Comparison of ENCODE assay signal across 11 cellular contexts in the genomic region with DNA sequence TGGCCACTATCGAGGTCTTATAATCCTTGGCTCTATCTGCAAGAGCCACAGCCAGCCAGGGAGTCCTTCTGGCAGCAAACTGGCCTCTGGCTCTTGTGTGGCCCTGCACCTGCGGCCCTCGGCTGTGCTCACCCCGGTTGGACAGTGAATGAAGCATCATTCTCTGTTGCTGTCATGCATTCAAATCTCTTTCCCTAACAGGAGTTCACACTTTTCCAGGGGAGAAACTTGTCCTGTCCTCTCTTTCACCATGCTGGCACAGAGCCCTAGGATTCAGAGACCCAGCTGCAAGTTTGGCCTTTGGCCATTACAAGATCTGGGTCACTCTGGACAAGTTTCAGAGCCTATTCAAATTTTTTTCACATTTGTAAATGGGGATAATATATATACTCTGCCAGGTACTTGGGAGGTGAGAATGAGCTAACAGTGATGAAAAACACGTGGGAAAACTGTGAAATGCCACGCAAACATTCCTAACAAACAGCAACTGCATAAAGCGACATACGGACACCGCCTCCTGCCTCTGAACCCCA. TPM values are rescaled to one million over a fixed set of nuclear protein-coding genes. Genes with fewer than 3 reads are reported as not detected.
DNase-seq lines count a peak whose midpoint lies in the region; ATAC-seq and TF ChIP-seq lines count a peak whose summit lies in the region.
"Had no signal": no experiment of that assay in that cellular context is flagged by ENCODE, and none has a peak within 500 bp of the region (broad histone marks: within the 10 kb centered on the region; RNA-seq: fewer than 3 reads in every experiment).

No MANE protein-coding gene starts in this region.

- no TSS peak for BruUV-seq in Caco-2 (replicated peaks; lab: Mats Ljungman, UMichigan)

- H3K27ac Mint-ChIP-seq in Caco-2 (ENCODE audit: unreplicated experiment), result peak overlapping the region; percentile 50
- H3K27ac Mint-ChIP-seq in CD4-positive, alpha-beta T cell, result no peak overlapping the region
- peak overlapping the region in 1 of 2 donors; percentile 33 for H3K27ac Mint-ChIP-seq in natural killer cell treated with Interleukin-12 subunit alpha and Interleukin-12 subunit beta and Interleukin-15 and Interleukin-18, amount 100 ng/mL, for 72 hours
- H3K27ac Mint-ChIP-seq: stimulated activated effector memory CD8-positive, alpha-beta T cell treated with anti-CD3 and anti-CD28 coated beads, Interleukin-12 subunit alpha, Interleukin-12 subunit beta, amount 100 ng/mL, for 72 hours had no signal

- no peaks in the 10 kb centered on the region for H3K27me3 ChIP-seq in Caco-2 (replicated peaks; ENCODE audit: control insufficient read depth, insufficient read depth, low read length)
- H3K27me3 ChIP-seq in body of pancreas, result no peaks in the 10 kb centered on the region
- no peaks in the 10 kb centered on the region for H3K27me3 ChIP-seq in heart right ventricle
- no peaks in the 10 kb centered on the region for H3K27me3 ChIP-seq in gastrocnemius medialis
- H3K27me3 ChIP-seq in CD4-positive, alpha-beta T cell (ENCODE audit: control insufficient read depth, insufficient read depth, low read length), result no peaks in the 10 kb centered on the region

- ATAC-seq in body of pancreas (peak; percentile 30), heart right ventricle (peak in 4 of 8 donors; percentile 4 to 24 (median 6)), gastrocnemius medialis (no peak)
- no peak for ATAC-seq in CD4-positive, alpha-beta T cell (ENCODE audit: poor library complexity)
- ATAC-seq in natural killer cell treated with Interleukin-12 subunit alpha and Interleukin-12 subunit beta and Interleukin-15 and Interleukin-18, amount 100 ng/mL, for 72 hours, result no peak
- ATAC-seq: stimulated activated effector memory CD8-positive, alpha-beta T cell treated with anti-CD3 and anti-CD28 coated beads, Interleukin-12 subunit alpha, Interleukin-12 subunit beta, amount 100 ng/mL, for 72 hours had no signal

- TF ChIP-seq CTCF in Caco-2 (IDR thresholded peaks at IDR 0.05; ENCODE audit: insufficient read depth in 1 of 2, low read depth in 1 of 2, low read length in 1 of 2, severe bottlenecking in 1 of 2, unreplicated experiment in 1 of 2), result no peak
- TF ChIP-seq CTCF in body of pancreas (IDR thresholded peaks at IDR 0.05), result no peak
- TF ChIP-seq CTCF in heart right ventricle (IDR thresholded peaks at IDR 0.05), result no peak
- TF ChIP-seq CTCF in gastrocnemius medialis (IDR thresholded peaks at IDR 0.05 in 4 of 5, conservative IDR thresholded peaks at IDR 0.05 in 1 of 5), result no peak
- TF ChIP-seq CTCF in GM10248 (IDR thresholded peaks at IDR 0.05; ENCODE audit: control extremely low read depth, extremely low read depth, low read depth, missing control alignments), result no peak
- TF ChIP-seq CTCF in CD4-positive, alpha-beta T cell (IDR thresholded peaks at IDR 0.05), result no peak

- TF ChIP-seq POLR2A in body of pancreas (IDR thresholded peaks at IDR 0.05), result no peak
- no peak for TF ChIP-seq POLR2A in gastrocnemius medialis (IDR thresholded peaks at IDR 0.05)

- in situ Hi-C loops in gastrocnemius medialis (cut with MboI; ENCODE audit: low sequenced_read_pairs in 4 of 4), result loop anchor here in 2 of 4 donors (10.0 to 25.0 kb wide), 2 partner anchors 124 to 126 kb away; a partner anchor contains a TSS

- POLR2A ChIA-PET in Caco-2 (lab: Charles Lee) (no interaction called here), GM10248 (lab: Yijun Ruan, JAX) (no interaction called here)
- POLR2A ChIA-PET in CD4-positive, alpha-beta T cell (lab: Charles Lee), result no interaction called here

- no peaks in the 10 kb centered on the region for H3K4me1 Mint-ChIP-seq in Caco-2 (ENCODE audit: low read depth, unreplicated experiment)
- no peaks in the 10 kb centered on the region for H3K4me1 Mint-ChIP-seq in CD4-positive, alpha-beta T cell (ENCODE audit: low read depth)
- H3K4me1 Mint-ChIP-seq in natural killer cell treated with Interleukin-12 subunit alpha and Interleukin-12 subunit beta and Interleukin-15 and Interleukin-18, amount 100 ng/mL, for 72 hours (ENCODE audit: low read depth in 2 of 2), result peaks cover 0 to 12% of the 10 kb centered on the region in 2 donors

- DNase-seq in Caco-2 (no peak), body of pancreas (peak; percentile 52 to 86 (median 78)), heart right ventricle (no peak), gastrocnemius medialis (no peak), GM10248 (ENCODE audit: extremely low spot score) (no peak), cerebellum (ENCODE audit: low spot score) (no peak)
- no peak for DNase-seq in CD4-positive, alpha-beta T cell
- DNase-seq in natural killer cell treated with Interleukin-12 subunit alpha and Interleukin-12 subunit beta and Interleukin-15 and Interleukin-18, amount 100 ng/mL, for 72 hours (ENCODE audit: low spot score), result no peak
- DNase-seq: activated CD4-positive, alpha-beta T cell treated with anti-CD3 and anti-CD28 coated beads, Interleukin-2, amount 50 U/mL, for 1 hour; NCI-H2081 treated with DMSO at 0.1 percent for 48 hours had no signal

- peaks cover 2% of the 10 kb centered on the region for H3K36me3 ChIP-seq in Caco-2 (ENCODE audit: control insufficient read depth, insufficient read depth, low read length)
- peaks cover 0 to 3% of the 10 kb centered on the region in 2 donors for H3K36me3 ChIP-seq in body of pancreas (replicated peaks in 1 of 2; ENCODE audit: insufficient read depth in 1 of 2, low read depth in 2 of 2)
- H3K36me3 ChIP-seq in heart right ventricle, result peaks cover 0 to 76% (median 7%) of the 10 kb centered on the region in 9 donors
- peaks cover 0 to 11% of the 10 kb centered on the region in 2 donors for H3K36me3 ChIP-seq in gastrocnemius medialis

- no peaks in the 10 kb centered on the region for H3K27me3 Mint-ChIP-seq in Caco-2 (ENCODE audit: insufficient read depth, unreplicated experiment)
- no peaks in the 10 kb centered on the region for H3K27me3 Mint-ChIP-seq in CD4-positive, alpha-beta T cell
- no peaks in the 10 kb centered on the region for H3K27me3 Mint-ChIP-seq in natural killer cell treated with Interleukin-12 subunit alpha and Interleukin-12 subunit beta and Interleukin-15 and Interleukin-18, amount 100 ng/mL, for 72 hours

- H3K9me3 ChIP-seq in Caco-2 (no peaks in the 10 kb centered on the region), body of pancreas (no peaks in the 10 kb centered on the region), heart right ventricle (no peaks in the 10 kb centered on the region), gastrocnemius medialis (no peaks in the 10 kb centered on the region)
- no peaks in the 10 kb centered on the region for H3K9me3 ChIP-seq in CD4-positive, alpha-beta T cell (ENCODE audit: control insufficient read depth, low read length)

- H3K4me1 ChIP-seq in Caco-2 (peaks cover 4% of the 10 kb centered on the region; the same call in 1 of the 2 replicates), body of pancreas (peaks cover 20% of the 10 kb centered on the region), heart right ventricle (peaks cover 5 to 83% (median 39%) of the 10 kb centered on the region in 9 donors), gastrocnemius medialis (peaks cover 52 to 64% of the 10 kb centered on the region in 2 donors)

- H3K9me3 Mint-ChIP-seq in Caco-2 (ENCODE audit: unreplicated experiment), result no peaks in the 10 kb centered on the region
- H3K9me3 Mint-ChIP-seq in CD4-positive, alpha-beta T cell, result no peaks in the 10 kb centered on the region
- H3K9me3 Mint-ChIP-seq in natural killer cell treated with Interleukin-12 subunit alpha and Interleukin-12 subunit beta and Interleukin-15 and Interleukin-18, amount 100 ng/mL, for 72 hours, result no peaks in the 10 kb centered on the region
- H3K9me3 Mint-ChIP-seq: stimulated activated effector memory CD8-positive, alpha-beta T cell treated with anti-CD3 and anti-CD28 coated beads, Interleukin-12 subunit alpha, Interleukin-12 subunit beta, amount 100 ng/mL, for 72 hours had no signal

- CTCF ChIA-PET in Caco-2 (lab: Charles Lee), result no interaction called here
- CTCF ChIA-PET in GM10248 (lab: Yijun Ruan, JAX), result interaction anchor here (3.4 kb wide), 1 partner anchor 9 kb away, joined by 9 read pairs; no protein-coding TSS in a partner anchor
- CTCF ChIA-PET in CD4-positive, alpha-beta T cell (lab: Charles Lee), result no interaction called here

- H3K4me3 ChIP-seq in Caco-2 (ENCODE audit: low read depth, low read length) (no peak overlapping the region), body of pancreas (no peak overlapping the region), heart right ventricle (no peak overlapping the region), gastrocnemius medialis (no peak overlapping the region)

- intact Hi-C loops in Caco-2 (cut with micrococcal nuclease; ENCODE audit: unreplicated experiment), result no loop called here
- intact Hi-C loops in body of pancreas (cut with DNase I), result no loop called here
- intact Hi-C loops in heart right ventricle (cut with DNase I), result loop anchor here in 5 of 10 donors (10.0 kb wide), 1 partner anchor 124 kb away; a partner anchor contains a TSS
- intact Hi-C loops in gastrocnemius medialis (cut with DNase I; ENCODE audit: low total_unique reads), result loop anchor here (5.0 kb wide), 1 partner anchor 126 kb away; a partner anchor contains a TSS
- intact Hi-C loops in CD4-positive, alpha-beta T cell (cut with DNase I, micrococcal nuclease), result no loop called here

- H3K27ac ChIP-seq in body of pancreas (peak overlapping the region; percentile 47 to 74 (median 60)), heart right ventricle (peak overlapping the region in 8 of 10 donors; percentile 7 to 53 (median 39)), gastrocnemius medialis (peak overlapping the region; percentile 20 to 61 (median 46))
- H3K27ac ChIP-seq in CD4-positive, alpha-beta T cell (ENCODE audit: low read depth, low read length), result no peak overlapping the region

- peaks cover 23% of the 10 kb centered on the region for H3K36me3 Mint-ChIP-seq in Caco-2 (ENCODE audit: insufficient read depth, unreplicated experiment)
- H3K36me3 Mint-ChIP-seq in CD4-positive, alpha-beta T cell (ENCODE audit: low read depth), result peaks cover 75% of the 10 kb centered on the region
- H3K36me3 Mint-ChIP-seq in natural killer cell treated with Interleukin-12 subunit alpha and Interleukin-12 subunit beta and Interleukin-15 and Interleukin-18, amount 100 ng/mL, for 72 hours, result no peaks in the 10 kb centered on the region

- no peak overlapping the region for H3K4me3 Mint-ChIP-seq in Caco-2 (ENCODE audit: unreplicated experiment)
- H3K4me3 Mint-ChIP-seq in CD4-positive, alpha-beta T cell, result no peak overlapping the region
- no peak overlapping the region for H3K4me3 Mint-ChIP-seq in natural killer cell treated with Interleukin-12 subunit alpha and Interleukin-12 subunit beta and Interleukin-15 and Interleukin-18, amount 100 ng/mL, for 72 hours
- H3K4me3 Mint-ChIP-seq: stimulated activated effector memory CD8-positive, alpha-beta T cell treated with anti-CD3 and anti-CD28 coated beads, Interleukin-12 subunit alpha, Interleukin-12 subunit beta, amount 100 ng/mL, for 72 hours had no signal

- 38 to 41% methylated on average over 9 of the region's 9 CpGs for WGBS in body of pancreas, 2 donors
- WGBS in heart right ventricle, 2 donors, result 56 to 65% methylated on average over 9 of the region's 9 CpGs

RNA-seq across cellular contexts. Expression of a gene that starts 34.2 kb away (rescaled TPM):
- total RNA-seq in Caco-2 (2022), result 52.4 and 53.3 TPM in 2 replicates
- 10 to 100 TPM; 28.7 to 31.4 TPM for total RNA-seq in body of pancreas
- 10 to 100 TPM; 36.2 to 51.6 (median 46.1) TPM for total RNA-seq in heart right ventricle
- polyA plus RNA-seq in heart right ventricle, result 10 to 100 TPM; 20.8 to 29.7 TPM
- 10 to 100 TPM; 25.4 to 40.7 (median 31.2) TPM for total RNA-seq in gastrocnemius medialis
- 23.8 TPM for total RNA-seq in cerebellum
- total RNA-seq in CD4-positive, alpha-beta T cell, result 10 to 100 TPM; 49.3 to 50.1 TPM
- 10 to 100 TPM; 59.4 to 59.8 TPM for total RNA-seq in natural killer cell treated with Interleukin-12 subunit alpha and Interleukin-12 subunit beta and Interleukin-15 and Interleukin-18, amount 100 ng/mL, for 72 hours

RNA-seq across cellular contexts. Expression of a gene that starts 36.8 kb away (rescaled TPM):
- 6.8 and 9.0 TPM in 2 replicates for total RNA-seq in Caco-2 (2022)
- total RNA-seq in body of pancreas, result 10 to 100 TPM; 16.9 to 35.6 TPM
- 10 to 100 TPM in 4 of 10 donors, 1 to 10 TPM in 6; 2.9 to 21.2 (median 5.3) TPM for total RNA-seq in heart right ventricle
- polyA plus RNA-seq in heart right ventricle, result 10 to 100 TPM in 1 of 2 donors, 1 to 10 TPM in 1; 6.5 to 21.4 TPM
- total RNA-seq in gastrocnemius medialis, result 100 to 1,000 TPM in 1 of 4 donors, 10 to 100 TPM in 3; 19.3 to 448 (median 33.4) TPM
- 5.2 TPM for total RNA-seq in cerebellum
- total RNA-seq in CD4-positive, alpha-beta T cell, result 10 to 100 TPM; 25.6 to 27.3 TPM
- 10 to 100 TPM; 19.7 to 43.0 TPM for total RNA-seq in natural killer cell treated with Interleukin-12 subunit alpha and Interleukin-12 subunit beta and Interleukin-15 and Interleukin-18, amount 100 ng/mL, for 72 hours

RNA-seq across cellular contexts. Expression of a gene that starts 57.0 kb away (rescaled TPM):
- total RNA-seq in Caco-2 (2022) (18.7 and 19.2 TPM in 2 replicates), body of pancreas (10 to 100 TPM; 41.5 to 68.0 TPM), heart right ventricle (10 to 100 TPM in 8 of 10 donors, 1 to 10 TPM in 2; 8.8 to 17.1 (median 13.5) TPM), gastrocnemius medialis (10 to 100 TPM in 2 of 4 donors, 1 to 10 TPM in 2; 9.1 to 19.5 (median 12.1) TPM), cerebellum (19.9 TPM)
- polyA plus RNA-seq in heart right ventricle, result 10 to 100 TPM in 1 of 2 donors, 1 to 10 TPM in 1; 6.0 to 35.1 TPM
- 10 to 100 TPM; 48.8 to 50.2 TPM for total RNA-seq in CD4-positive, alpha-beta T cell
- 10 to 100 TPM; 24.5 to 40.1 TPM for total RNA-seq in natural killer cell treated with Interleukin-12 subunit alpha and Interleukin-12 subunit beta and Interleukin-15 and Interleukin-18, amount 100 ng/mL, for 72 hours

Comparison
In these comparisons a context has a peak if more than half of its experiments do, and no peak if none do; other contexts are left out.
1. DNase-seq: peak in body of pancreas (4 of 4); none in Caco-2 (0 of 2), heart right ventricle (0 of 2), gastrocnemius medialis (0 of 2), GM10248 (single experiment), cerebellum (single experiment), CD4-positive, alpha-beta T cell (0 of 10) and natural killer cell treated with Interleukin-12 subunit alpha and Interleukin-12 subunit beta and Interleukin-15 and Interleukin-18, amount 100 ng/mL, for 72 hours (single experiment).